9 cellular contexts compared by ENCODE assay signal in genomic region chr19:12955996-12956395, GRCh38. TPM values are rescaled to one million over a fixed set of nuclear protein-coding genes. Genes with fewer than 3 reads are reported as not detected.
A peak's percentile ranks its signal among the peaks of the same experiment; 100 is the strongest.
DNase-seq lines count a peak whose midpoint lies in the region; ATAC-seq and TF ChIP-seq lines count a peak whose summit lies in the region.
"Had no signal": no experiment of that assay in that cellular context is flagged by ENCODE, and none has a peak within 500 bp of the region (broad histone marks: within the 10 kb centered on the region; RNA-seq: fewer than 3 reads in every experiment).

No MANE protein-coding gene starts in this region.

- H3K27me3 Mint-ChIP-seq in GM23338 (ENCODE audit: insufficient read depth, low read depth, poor library complexity) (peaks cover 22% of the 10 kb centered on the region), T-helper 17 cell (no peaks in the 10 kb centered on the region)

- no peaks in the 10 kb centered on the region; the same call in 1 of the 3 replicates for H3K9me3 Mint-ChIP-seq in GM23338

- no peak overlapping the region for H2AFZ ChIP-seq in GM23338

- H4K20me1 ChIP-seq in GM23338 (replicated peaks; ENCODE audit: insufficient read depth) = peaks cover 12% of the 10 kb centered on the region; the same call in 1 of the 2 replicates

- H3K27ac Mint-ChIP-seq in GM23338 = peak overlapping the region; percentile 84
- peak overlapping the region; percentile 84 for H3K27ac Mint-ChIP-seq in T-helper 17 cell

- H3K36me3 Mint-ChIP-seq in GM23338 (ENCODE audit: low read depth) = peaks cover 47% of the 10 kb centered on the region
- H3K36me3 Mint-ChIP-seq in T-helper 17 cell (ENCODE audit: low read depth) = peaks cover 3% of the 10 kb centered on the region

- TF ChIP-seq CTCF in GM23338 (conservative IDR thresholded peaks at IDR 0.05; ENCODE audit: low read depth in 2 of 2) = no peak
- TF ChIP-seq CTCF in fibroblast of pulmonary artery (IDR thresholded peaks at IDR 0.05; ENCODE audit: low read length, missing control alignments) = no peak
- TF ChIP-seq CTCF in gastrocnemius medialis (IDR thresholded peaks at IDR 0.05 in 4 of 5, conservative IDR thresholded peaks at IDR 0.05 in 1 of 5) = no peak

- H3K27me3 ChIP-seq in GM23338 (ENCODE audit: insufficient read depth) (no peaks in the 10 kb centered on the region), gastrocnemius medialis (no peaks in the 10 kb centered on the region)

- H3K27ac ChIP-seq in GM23338 (ENCODE audit: low read depth) (no peak overlapping the region), gastrocnemius medialis (peak overlapping the region; percentile 92 to 96 (median 94))

- peak overlapping the region; percentile 89 for H3K4me3 ChIP-seq in GM23338
- H3K4me3 ChIP-seq in fibroblast of pulmonary artery (replicated peaks; ENCODE audit: low read depth, low read length) = peak overlapping the region; percentile 93
- H3K4me3 ChIP-seq in gastrocnemius medialis = peak overlapping the region; percentile 82 to 95 (median 91)

- TF ChIP-seq POLR2A in gastrocnemius medialis (IDR thresholded peaks at IDR 0.05) = no peak

- H3K4me3 Mint-ChIP-seq in GM23338 (peak overlapping the region; percentile 93), T-helper 17 cell (peak overlapping the region; percentile 87)

- no peak for ATAC-seq in GM23338
- ATAC-seq in T-helper 17 cell = no peak
- no peak for ATAC-seq in gastrocnemius medialis
- ATAC-seq in GM21723 (IDR thresholded peaks at IDR 0.05; ENCODE audit: unreplicated experiment) = no peak
- no peak for ATAC-seq in left lobe of liver

- H3K4me1 ChIP-seq in GM23338 (ENCODE audit: insufficient read depth) (peaks cover 16% of the 10 kb centered on the region), gastrocnemius medialis (peaks cover 38 to 39% of the 10 kb centered on the region in 2 donors)

- H3K9me3 ChIP-seq in T-helper 17 cell (ENCODE audit: control insufficient read depth, low read length, poor library complexity, severe bottlenecking) = no peaks in the 10 kb centered on the region
- no peaks in the 10 kb centered on the region for H3K9me3 ChIP-seq in gastrocnemius medialis

- no peaks in the 10 kb centered on the region for H3K9me2 ChIP-seq in GM23338 (ENCODE audit: insufficient read depth)

- intact Hi-C loops in gastrocnemius medialis (cut with DNase I; ENCODE audit: low total_unique reads) = no loop called here

- H3K36me3 ChIP-seq in GM23338 (ENCODE audit: insufficient read depth) = peaks cover 5% of the 10 kb centered on the region; the same call in 1 of the 2 replicates
- H3K36me3 ChIP-seq in gastrocnemius medialis = peaks cover 0 to 30% of the 10 kb centered on the region in 2 donors

- in situ Hi-C loops in gastrocnemius medialis (cut with MboI; ENCODE audit: low sequenced_read_pairs in 4 of 4) = loop anchor here in 1 of 4 donors (25.0 kb wide), 1 partner anchor 306 kb away; no protein-coding TSS in a partner anchor

- no peak for DNase-seq in GM23338 (ENCODE audit: low spot score)
- no peak for DNase-seq in T-helper 17 cell
- no peak for DNase-seq in fibroblast of pulmonary artery (ENCODE audit: low read depth)
- no peak for DNase-seq in gastrocnemius medialis
- no peak for DNase-seq in SW 1271 (lab: John Stamatoyannopoulos, UW)
- DNase-seq in stimulated activated CD4-positive, alpha-beta T cell treated with anti-CD3 and anti-CD28 coated beads, Interleukin-1b, Interleukin-23, amount 100 ng/mL, for 48 hours = no peak
- DNase-seq in left lobe of liver (ENCODE audit: low spot score) = no peak
- DNase-seq: activated CD4-positive, alpha-beta T cell treated with anti-CD3 and anti-CD28 coated beads, Interleukin-2, amount 50 U/mL, for 48 hours had no signal

- H3K4me1 Mint-ChIP-seq in GM23338 = peaks cover 29% of the 10 kb centered on the region
- H3K4me1 Mint-ChIP-seq in T-helper 17 cell = peaks cover 19% of the 10 kb centered on the region

- peaks cover 33% of the 10 kb centered on the region for H3K79me2 ChIP-seq in GM23338 (replicated peaks; ENCODE audit: insufficient read depth)

- peak overlapping the region; percentile 91 for H3K4me2 ChIP-seq in GM23338

- H3F3A ChIP-seq in GM23338 (replicated peaks; ENCODE audit: low read depth) = peaks cover 34% of the 10 kb centered on the region

TF ChIP-seq in GM23338, 12 proteins besides CTCF, POLR2A, EP300 and RAD21 (continues in another document):
- TF ChIP-seq EZH2phosphoT487 (IDR thresholded peaks at IDR 0.05; ENCODE audit: unreplicated experiment) (no peak), EZH2 (IDR thresholded peaks at IDR 0.05; ENCODE audit: low read depth, unreplicated experiment) (no peak), POLR2AphosphoS5 (IDR thresholded peaks at IDR 0.05; ENCODE audit: low read depth) (no peak), ZNF331 (CRISPR knock-in tag; IDR thresholded peaks at IDR 0.05; ENCODE audit: low read depth) (no peak), CREB1 (CRISPR knock-in tag; IDR thresholded peaks at IDR 0.05; ENCODE audit: low read depth) (no peak), ZNF114 (CRISPR knock-in tag; IDR thresholded peaks at IDR 0.05) (no peak), NANOG (IDR thresholded peaks at IDR 0.05; ENCODE audit: borderline replicate concordance) (no peak), JUNB (IDR thresholded peaks at IDR 0.05; ENCODE audit: unreplicated experiment) (no peak), STAT1 (IDR thresholded peaks at IDR 0.05; ENCODE audit: unreplicated experiment) (no peak)
- TF ChIP-seq, protein P1, sequence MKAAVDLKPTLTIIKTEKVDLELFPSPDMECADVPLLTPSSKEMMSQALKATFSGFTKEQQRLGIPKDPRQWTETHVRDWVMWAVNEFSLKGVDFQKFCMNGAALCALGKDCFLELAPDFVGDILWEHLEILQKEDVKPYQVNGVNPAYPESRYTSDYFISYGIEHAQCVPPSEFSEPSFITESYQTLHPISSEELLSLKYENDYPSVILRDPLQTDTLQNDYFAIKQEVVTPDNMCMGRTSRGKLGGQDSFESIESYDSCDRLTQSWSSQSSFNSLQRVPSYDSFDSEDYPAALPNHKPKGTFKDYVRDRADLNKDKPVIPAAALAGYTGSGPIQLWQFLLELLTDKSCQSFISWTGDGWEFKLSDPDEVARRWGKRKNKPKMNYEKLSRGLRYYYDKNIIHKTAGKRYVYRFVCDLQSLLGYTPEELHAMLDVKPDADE (IDR thresholded peaks at IDR 0.05) = no peak
- TF ChIP-seq, protein P2, sequence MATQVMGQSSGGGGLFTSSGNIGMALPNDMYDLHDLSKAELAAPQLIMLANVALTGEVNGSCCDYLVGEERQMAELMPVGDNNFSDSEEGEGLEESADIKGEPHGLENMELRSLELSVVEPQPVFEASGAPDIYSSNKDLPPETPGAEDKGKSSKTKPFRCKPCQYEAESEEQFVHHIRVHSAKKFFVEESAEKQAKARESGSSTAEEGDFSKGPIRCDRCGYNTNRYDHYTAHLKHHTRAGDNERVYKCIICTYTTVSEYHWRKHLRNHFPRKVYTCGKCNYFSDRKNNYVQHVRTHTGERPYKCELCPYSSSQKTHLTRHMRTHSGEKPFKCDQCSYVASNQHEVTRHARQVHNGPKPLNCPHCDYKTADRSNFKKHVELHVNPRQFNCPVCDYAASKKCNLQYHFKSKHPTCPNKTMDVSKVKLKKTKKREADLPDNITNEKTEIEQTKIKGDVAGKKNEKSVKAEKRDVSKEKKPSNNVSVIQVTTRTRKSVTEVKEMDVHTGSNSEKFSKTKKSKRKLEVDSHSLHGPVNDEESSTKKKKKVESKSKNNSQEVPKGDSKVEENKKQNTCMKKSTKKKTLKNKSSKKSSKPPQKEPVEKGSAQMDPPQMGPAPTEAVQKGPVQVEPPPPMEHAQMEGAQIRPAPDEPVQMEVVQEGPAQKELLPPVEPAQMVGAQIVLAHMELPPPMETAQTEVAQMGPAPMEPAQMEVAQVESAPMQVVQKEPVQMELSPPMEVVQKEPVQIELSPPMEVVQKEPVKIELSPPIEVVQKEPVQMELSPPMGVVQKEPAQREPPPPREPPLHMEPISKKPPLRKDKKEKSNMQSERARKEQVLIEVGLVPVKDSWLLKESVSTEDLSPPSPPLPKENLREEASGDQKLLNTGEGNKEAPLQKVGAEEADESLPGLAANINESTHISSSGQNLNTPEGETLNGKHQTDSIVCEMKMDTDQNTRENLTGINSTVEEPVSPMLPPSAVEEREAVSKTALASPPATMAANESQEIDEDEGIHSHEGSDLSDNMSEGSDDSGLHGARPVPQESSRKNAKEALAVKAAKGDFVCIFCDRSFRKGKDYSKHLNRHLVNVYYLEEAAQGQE (IDR thresholded peaks at IDR 0.05; ENCODE audit: unreplicated experiment) = no peak

RNA-seq across cellular contexts. Expression of gene GADD45GIP1, which starts 1.0 kb away (rescaled TPM):
- total RNA-seq in GM23338 (2014; rRNA removed; shearing (Covaris generic)) = 46.5 and 63.9 TPM in 2 replicates
- 255 and 290 TPM in 2 replicates for polyA plus RNA-seq in GM23338 (2016; fragmentation: Nextera tagmentation; extraction: Ambion mirVana)
- 1 to 10 TPM; 6.9 to 8.3 TPM for total RNA-seq in T-helper 17 cell
- total RNA-seq in gastrocnemius medialis = 10 to 100 TPM; 50.7 to 71.0 (median 61.4) TPM
- total RNA-seq in left lobe of liver = 12.0 TPM

RNA-seq across cellular contexts. Expression of gene RAD23A, which starts 10.3 kb away (rescaled TPM):
- total RNA-seq in GM23338 (2014; rRNA removed; shearing (Covaris generic)) = 67.0 and 69.7 TPM in 2 replicates
- polyA plus RNA-seq in GM23338 (2016; fragmentation: Nextera tagmentation; extraction: Ambion mirVana) = 121 and 127 TPM in 2 replicates
- total RNA-seq in T-helper 17 cell (10 to 100 TPM; 74.1 to 82.1 TPM), gastrocnemius medialis (100 to 1,000 TPM; 618 to 949 (median 780) TPM), left lobe of liver (42.6 TPM)

RNA-seq across cellular contexts. Expression of gene DAND5, which starts 13.4 kb away (rescaled TPM):
- total RNA-seq in GM23338 (2014; rRNA removed; shearing (Covaris generic)) = 0.28 TPM in 1 of 2 replicates, not detected in the other
- 0.10 and 0.18 TPM in 2 replicates for polyA plus RNA-seq in GM23338 (2016; fragmentation: Nextera tagmentation; extraction: Ambion mirVana)
- total RNA-seq in T-helper 17 cell = not detected
- total RNA-seq in gastrocnemius medialis = not detected
- not detected for total RNA-seq in left lobe of liver

RNA-seq across cellular contexts. Expression of gene CALR, which starts 17.6 kb away (rescaled TPM):
- 724 and 760 TPM in 2 replicates for total RNA-seq in GM23338 (2014; rRNA removed; shearing (Covaris generic))
- polyA plus RNA-seq in GM23338 (2016; fragmentation: Nextera tagmentation; extraction: Ambion mirVana) = 1,131 and 1,182 TPM in 2 replicates
- total RNA-seq in T-helper 17 cell (100 to 1,000 TPM; 418 to 472 TPM), gastrocnemius medialis (100 to 1,000 TPM; 110 to 195 (median 135) TPM), left lobe of liver (1,041 TPM)

RNA-seq across cellular contexts. Expression of gene FARSA, which starts 22.5 kb away (rescaled TPM):
- total RNA-seq in GM23338 (2014; rRNA removed; shearing (Covaris generic)) = 74.7 and 83.5 TPM in 2 replicates
- polyA plus RNA-seq in GM23338 (2016; fragmentation: Nextera tagmentation; extraction: Ambion mirVana) = 86.4 and 86.5 TPM in 2 replicates
- total RNA-seq in T-helper 17 cell (10 to 100 TPM; 23.2 to 28.3 TPM), gastrocnemius medialis (10 to 100 TPM; 40.7 to 68.8 (median 62.3) TPM), left lobe of liver (34.2 TPM)
